In the genomic region with DNA sequence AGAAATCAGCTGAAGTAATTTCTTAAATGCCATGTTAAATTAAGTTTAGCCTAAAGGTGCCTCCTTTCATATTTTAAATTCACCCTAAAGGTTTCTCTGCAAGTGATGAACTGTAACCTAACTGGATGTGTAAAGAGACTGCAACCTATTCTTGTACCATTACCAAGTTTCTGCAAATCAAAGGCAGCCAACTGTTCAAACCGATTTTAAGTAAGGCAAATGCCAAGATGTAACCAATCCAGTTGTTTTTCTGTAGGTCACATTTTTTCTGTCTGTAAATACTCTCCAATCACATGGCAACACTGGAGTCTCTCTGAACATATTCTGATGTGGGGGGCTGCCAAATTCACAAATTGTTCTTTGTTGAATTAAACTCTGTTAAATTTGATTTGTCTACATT, we compare ENCODE assay signal across 1 cellular context.
TF ChIP-seq lines count a peak whose summit lies in the region.

No MANE protein-coding gene starts in this region.

TF ChIP-seq in endothelial cell of umbilical vein, 7 proteins besides CTCF, POLR2A, EP300 and RAD21 (continued from another document):
- TF ChIP-seq FOS (IDR thresholded peaks at IDR 0.05; ENCODE audit: borderline replicate concordance, insufficient read depth, low read length), result no peak
- TF ChIP-seq JUN (IDR thresholded peaks at IDR 0.05; ENCODE audit: borderline replicate concordance, insufficient read depth, insufficient read length, low read depth), result no peak
- no peak for TF ChIP-seq EZH2 (IDR thresholded peaks at IDR 0.05; ENCODE audit: borderline replicate concordance, low read depth, low read length, severe bottlenecking)
- TF ChIP-seq, protein P1, sequence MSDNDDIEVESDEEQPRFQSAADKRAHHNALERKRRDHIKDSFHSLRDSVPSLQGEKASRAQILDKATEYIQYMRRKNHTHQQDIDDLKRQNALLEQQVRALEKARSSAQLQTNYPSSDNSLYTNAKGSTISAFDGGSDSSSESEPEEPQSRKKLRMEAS (IDR thresholded peaks at IDR 0.05; ENCODE audit: insufficient read depth, insufficient read length), result no peak
- no peak for TF ChIP-seq POLR2AphosphoS5 (IDR thresholded peaks at IDR 0.05; ENCODE audit: insufficient read depth, low read depth, low read length)
